Comparison of ENCODE assay signal across 18 cellular contexts in the genomic region with DNA sequence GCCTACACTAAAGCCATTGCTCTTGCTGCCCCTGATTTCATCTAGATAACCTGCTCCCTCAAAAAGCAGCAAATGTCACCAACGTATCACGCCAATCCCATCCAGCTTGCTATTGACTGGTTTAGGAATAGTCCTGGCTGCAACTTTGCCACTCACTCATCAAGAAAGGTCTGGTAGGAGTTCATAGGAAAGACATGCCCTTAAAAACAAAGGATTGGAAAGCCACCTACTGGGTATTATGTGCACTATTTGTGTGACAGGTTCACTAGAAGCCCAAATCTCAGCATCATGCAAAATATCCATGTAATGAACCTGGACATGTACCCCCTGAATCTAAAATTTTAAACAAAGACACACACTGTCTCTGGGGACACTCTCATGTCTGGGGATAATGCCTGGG.
"Had no signal": no experiment of that assay in that cellular context is flagged by ENCODE, and none has a peak within 500 bp of the region (broad histone marks: within the 10 kb centered on the region; RNA-seq: fewer than 3 reads in every experiment).

No MANE protein-coding gene starts in this region.

- ATAC-seq: activated CD4-positive, alpha-beta T cell treated with anti-CD3 and anti-CD28 coated beads for 36 hours; WTC11 had no signal

- H3K4me3 Mint-ChIP-seq: activated CD4-positive, alpha-beta T cell treated with anti-CD3 and anti-CD28 coated beads for 36 hours; activated naive CD4-positive, alpha-beta T cell treated with anti-CD3 and anti-CD28 coated beads, Interleukin-2, amount 50 U/mL, for 24 hours; central memory CD8-positive, alpha-beta T cell; nephron; WTC11 had no signal

- H3K4me3 ChIP-seq: ascending aorta, colonic mucosa, thyroid gland had no signal

- H3K36me3 ChIP-seq: ascending aorta, colonic mucosa, thyroid gland had no signal

- H3K27me3 ChIP-seq: ascending aorta, colonic mucosa, thyroid gland had no signal

- H3K9me3 Mint-ChIP-seq: activated naive CD4-positive, alpha-beta T cell treated with anti-CD3 and anti-CD28 coated beads, Interleukin-2, amount 50 U/mL, for 24 hours; central memory CD8-positive, alpha-beta T cell; nephron had no signal

- DNase-seq: activated CD4-positive, alpha-beta T cell treated with anti-CD3 and anti-CD28 coated beads for 36 hours; activated CD4-positive, alpha-beta T cell treated with anti-CD3 and anti-CD28 coated beads, Interleukin-2, amount 50 U/mL, for 48 hours; activated gamma-delta T cell; colonic mucosa; erythroblast; hypothalamus; islet precursor cell; midbrain; nucleus accumbens; posterior cingulate gyrus; stimulated activated CD8-positive, alpha-beta memory T cell treated with anti-CD3 and anti-CD28 coated beads, Interleukin-4, amount 100 ng/mL, for 48 hours; stimulated activated naive CD4-positive, alpha-beta T cell; thyroid gland had no signal

- H3K27me3 Mint-ChIP-seq: central memory CD8-positive, alpha-beta T cell had no signal

- H3K27ac Mint-ChIP-seq: activated CD4-positive, alpha-beta T cell treated with anti-CD3 and anti-CD28 coated beads for 36 hours; activated naive CD4-positive, alpha-beta T cell treated with anti-CD3 and anti-CD28 coated beads, Interleukin-2, amount 50 U/mL, for 24 hours; WTC11 had no signal

- H3K9me3 ChIP-seq: ascending aorta, colonic mucosa, thyroid gland had no signal

- H3K4me1 ChIP-seq: colonic mucosa, thyroid gland had no signal

- H3K27ac ChIP-seq: ascending aorta, colonic mucosa, thyroid gland had no signal

- H3K4me1 Mint-ChIP-seq: activated CD4-positive, alpha-beta T cell treated with anti-CD3 and anti-CD28 coated beads for 36 hours; activated naive CD4-positive, alpha-beta T cell treated with anti-CD3 and anti-CD28 coated beads, Interleukin-2, amount 50 U/mL, for 24 hours; central memory CD8-positive, alpha-beta T cell; WTC11 had no signal

- H3K36me3 Mint-ChIP-seq: activated naive CD4-positive, alpha-beta T cell treated with anti-CD3 and anti-CD28 coated beads, Interleukin-2, amount 50 U/mL, for 24 hours; WTC11 had no signal
